In genomic region chr2:27152796-27153464, GRCh38 we compare ENCODE assay signal across 1 cellular context.
TF ChIP-seq lines count a peak whose summit lies in the region.

No MANE protein-coding gene starts in this region.

TF ChIP-seq in HCT116, 20 proteins besides CTCF, POLR2A, EP300 and RAD21 (continued from another document):
- TF ChIP-seq POLR2AphosphoS5 (IDR thresholded peaks at IDR 0.05; ENCODE audit: low read depth, low read length) (no peak), CEBPB (IDR thresholded peaks at IDR 0.05; ENCODE audit: low read depth) (no peak)
